In the genomic region with DNA sequence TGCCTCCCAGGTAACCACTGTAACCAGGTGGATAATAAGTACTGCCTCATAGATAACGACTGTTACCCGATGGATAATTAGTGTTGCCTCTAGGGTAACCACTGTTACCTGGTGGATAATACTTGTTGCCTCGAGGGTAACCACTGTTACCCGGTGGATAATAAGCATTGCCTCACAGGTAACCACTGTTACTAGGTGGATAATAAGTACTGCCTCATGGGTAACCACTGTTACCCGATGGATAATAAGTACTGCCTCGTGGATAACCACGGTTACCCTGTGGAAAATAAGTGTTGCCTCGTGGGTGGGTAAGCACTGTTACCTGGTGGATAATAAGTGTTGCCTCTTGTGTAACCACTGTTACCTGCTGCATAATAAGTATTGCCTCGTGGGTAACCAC, we compare ENCODE assay signal across 22 cellular contexts. TPM values are rescaled to one million over a fixed set of nuclear protein-coding genes. Genes with fewer than 3 reads are reported as not detected.
"Had no signal": no experiment of that assay in that cellular context is flagged by ENCODE, and none has a peak within 500 bp of the region (broad histone marks: within the 10 kb centered on the region; RNA-seq: fewer than 3 reads in every experiment).

No MANE protein-coding gene starts in this region.

RNA-seq across cellular contexts. Expression of gene NXPE4, which starts 17.5 kb away (rescaled TPM):
- total RNA-seq: activated CD4-positive, alpha-beta memory T cell treated with anti-CD3 and anti-CD28 coated beads for 36 hours; activated CD4-positive, alpha-beta T cell treated with anti-CD3 and anti-CD28 coated beads for 36 hours; activated CD8-positive, alpha-beta memory T cell treated with anti-CD3 and anti-CD28 coated beads for 36 hours; activated CD8-positive, alpha-beta T cell treated with anti-CD3 and anti-CD28 coated beads for 36 hours; activated naive CD4-positive, alpha-beta T cell treated with anti-CD3 and anti-CD28 coated beads for 36 hours; activated naive CD4-positive, alpha-beta T cell treated with anti-CD3 and anti-CD28 coated beads, Interleukin-2, amount 50 U/mL, for 72 hours; activated naive CD8-positive, alpha-beta T cell treated with anti-CD3 and anti-CD28 coated beads for 36 hours; activated T-cell treated with anti-CD3 and anti-CD28 coated beads, Interleukin-2, amount 50 U/mL, for 4 hours; activated T-cell treated with anti-CD3 and anti-CD28 coated beads, Interleukin-2, amount 50 U/mL, for 72 hours; activated T-helper 1 cell treated with anti-CD3 and anti-CD28 coated beads, Interleukin-12 subunit alpha, Interleukin-12 subunit beta, Interleukin-2, Interleukin-4 antibody, amounts not matched to agents 30 ng/mL and 10 ng/mL and 1 ng/mL, durations not matched to agents 14 hours and 24 hours and 36 hours; activated T-helper 17 cell treated with anti-CD3 and anti-CD28 coated beads, Interleukin-2, amount 50 U/mL, for 72 hours; adrenal gland; astrocyte; body of pancreas; cardiac septum; cerebellum; T-cell; T-helper 1 cell treated with Interleukin-12 subunit alpha and Interleukin-12 subunit beta and Interleukin-4 antibody, amounts not matched to agents 30 ng/mL and 1 ng/mL, for 36 hours; T-helper 17 cell; T-helper 2 cell treated with Interferon-gamma antibody and Interleukin-4, amounts not matched to agents 100 ng/mL and 5 ng/mL, for 36 hours had no signal
- polyA plus RNA-seq: adrenal gland had no signal

RNA-seq across cellular contexts. Expression of gene NXPE1, which starts 53.4 kb away (rescaled TPM):
- total RNA-seq: activated CD4-positive, alpha-beta memory T cell treated with anti-CD3 and anti-CD28 coated beads for 36 hours; activated CD4-positive, alpha-beta T cell treated with anti-CD3 and anti-CD28 coated beads for 36 hours; activated CD8-positive, alpha-beta memory T cell treated with anti-CD3 and anti-CD28 coated beads for 36 hours; activated CD8-positive, alpha-beta T cell treated with anti-CD3 and anti-CD28 coated beads for 36 hours; activated naive CD4-positive, alpha-beta T cell treated with anti-CD3 and anti-CD28 coated beads for 36 hours; activated naive CD4-positive, alpha-beta T cell treated with anti-CD3 and anti-CD28 coated beads, Interleukin-2, amount 50 U/mL, for 72 hours; activated naive CD8-positive, alpha-beta T cell treated with anti-CD3 and anti-CD28 coated beads for 36 hours; activated T-cell treated with anti-CD3 and anti-CD28 coated beads, Interleukin-2, amount 50 U/mL, for 4 hours; activated T-cell treated with anti-CD3 and anti-CD28 coated beads, Interleukin-2, amount 50 U/mL, for 72 hours; activated T-helper 1 cell treated with anti-CD3 and anti-CD28 coated beads, Interleukin-12 subunit alpha, Interleukin-12 subunit beta, Interleukin-2, Interleukin-4 antibody, amounts not matched to agents 30 ng/mL and 10 ng/mL and 1 ng/mL, durations not matched to agents 14 hours and 24 hours and 36 hours; activated T-helper 17 cell treated with anti-CD3 and anti-CD28 coated beads, Interleukin-2, amount 50 U/mL, for 72 hours; aorta; astrocyte; body of pancreas; cerebellum; T-cell; T-helper 1 cell treated with Interleukin-12 subunit alpha and Interleukin-12 subunit beta and Interleukin-4 antibody, amounts not matched to agents 30 ng/mL and 1 ng/mL, for 36 hours; T-helper 17 cell; T-helper 2 cell treated with Interferon-gamma antibody and Interleukin-4, amounts not matched to agents 100 ng/mL and 5 ng/mL, for 36 hours; WTC11 had no signal
- polyA plus RNA-seq: adrenal gland had no signal
